Comparison of ENCODE assay signal across 32 cellular contexts in genomic region chr7:151738925-151739324, GRCh38.
"Had no signal": no experiment of that assay in that cellular context is flagged by ENCODE, and none has a peak within 500 bp of the region (broad histone marks: within the 10 kb centered on the region; RNA-seq: fewer than 3 reads in every experiment).

No MANE protein-coding gene starts in this region.

- H3K27me3 ChIP-seq: body of pancreas, esophagus muscularis mucosa, foreskin keratinocyte, gastrocnemius medialis, heart left ventricle had no signal

- H3K27ac Mint-ChIP-seq: activated B cell treated with CpG ODN at 0.5 μM for 24 hours; activated CD8-positive, alpha-beta T cell treated with anti-CD3 and anti-CD28 coated beads for 36 hours; activated naive CD8-positive, alpha-beta T cell; activated T-helper 17 cell treated with anti-CD3 and anti-CD28 coated beads, Interleukin-2, amount 50 U/mL, for 72 hours; T-helper 17 cell; T-helper 2 cell treated with Interferon-gamma antibody and Interleukin-4, amounts not matched to agents 5 μg/mL and 100 μg/mL, for 36 hours had no signal

- H3K36me3 ChIP-seq: esophagus muscularis mucosa, gastrocnemius medialis, heart left ventricle, WERI-Rb-1 had no signal

- H3K9me3 ChIP-seq: body of pancreas, esophagus muscularis mucosa, gastrocnemius medialis, heart left ventricle had no signal

- H3K9me3 Mint-ChIP-seq: activated B cell treated with CpG ODN at 0.5 μM for 24 hours; activated CD8-positive, alpha-beta T cell treated with anti-CD3 and anti-CD28 coated beads for 36 hours; activated T-cell treated with anti-CD3 and anti-CD28 coated beads, Interleukin-2, amount 50 U/mL, for 4 hours; activated T-helper 17 cell treated with anti-CD3 and anti-CD28 coated beads, Interleukin-2, amount 50 U/mL, for 72 hours; effector memory CD8-positive, alpha-beta T cell; T-helper 2 cell treated with Interferon-gamma antibody and Interleukin-4, amounts not matched to agents 5 μg/mL and 100 μg/mL, for 36 hours had no signal

- H3K4me1 ChIP-seq: foreskin keratinocyte had no signal

- DNase-seq: activated B cell treated with CpG ODN at 0.5 μM for 24 hours; activated CD4-positive, alpha-beta T cell treated with anti-CD3 and anti-CD28 coated beads for 48 hours; activated CD4-positive, alpha-beta T cell treated with anti-CD3 and anti-CD28 coated beads, Interleukin-2, amount 50 U/mL, for 1 hour; activated CD4-positive, alpha-beta T cell treated with anti-CD3 and anti-CD28 coated beads, Interleukin-2, amount 50 U/mL, for 48 hours; activated CD8-positive, alpha-beta memory T cell treated with anti-CD3 and anti-CD28 coated beads for 24 hours; activated CD8-positive, alpha-beta T cell treated with anti-CD3 and anti-CD28 coated beads for 36 hours; activated effector memory CD4-positive, alpha-beta T cell treated with Interleukin-2 at 50 U/mL for 16 hours; activated gamma-delta T cell treated with Interleukin-2 at 50 U/mL for 16 hours; activated naive CD4-positive, alpha-beta T cell treated with anti-CD3 and anti-CD28 coated beads, Interleukin-2, amount 50 U/mL, for 16 hours; activated naive CD4-positive, alpha-beta T cell treated with Interleukin-2 at 50 U/mL for 16 hours; activated T-cell treated with anti-CD3 and anti-CD28 coated beads, Interleukin-2, amount 50 U/mL, for 4 hours; amniotic stem cell; body of pancreas; caudate nucleus; cortex of kidney; dermis blood vessel endothelial cell; effector CD4-positive, alpha-beta T cell; effector memory CD8-positive, alpha-beta T cell; erythroblast; foreskin keratinocyte; gastrocnemius medialis; glutamatergic neuron; heart left ventricle; T-helper 17 cell; T1000; WERI-Rb-1 had no signal

- H3K4me3 ChIP-seq: body of pancreas, esophagus muscularis mucosa, gastrocnemius medialis, heart left ventricle had no signal

- FAIRE-seq: colon had no signal

- H3K27ac ChIP-seq: body of pancreas, esophagus muscularis mucosa, foreskin keratinocyte, heart left ventricle, WERI-Rb-1 had no signal

- H3K27me3 Mint-ChIP-seq: activated B cell treated with CpG ODN at 0.5 μM for 24 hours; activated CD8-positive, alpha-beta T cell treated with anti-CD3 and anti-CD28 coated beads for 36 hours; activated naive CD8-positive, alpha-beta T cell; activated T-helper 17 cell treated with anti-CD3 and anti-CD28 coated beads, Interleukin-2, amount 50 U/mL, for 72 hours; effector memory CD8-positive, alpha-beta T cell; T-helper 17 cell had no signal

- H3K4me3 Mint-ChIP-seq: activated B cell treated with CpG ODN at 0.5 μM for 24 hours; activated CD8-positive, alpha-beta T cell treated with anti-CD3 and anti-CD28 coated beads for 36 hours; activated naive CD8-positive, alpha-beta T cell; activated T-cell treated with anti-CD3 and anti-CD28 coated beads, Interleukin-2, amount 50 U/mL, for 4 hours; activated T-helper 17 cell treated with anti-CD3 and anti-CD28 coated beads, Interleukin-2, amount 50 U/mL, for 72 hours; effector memory CD8-positive, alpha-beta T cell; T-helper 17 cell; T-helper 2 cell treated with Interferon-gamma antibody and Interleukin-4, amounts not matched to agents 5 μg/mL and 100 μg/mL, for 36 hours had no signal

- ATAC-seq: activated CD4-positive, CD25-positive, alpha-beta regulatory T cell treated with anti-CD3 and anti-CD28 coated beads, Interleukin-2, amount 50 U/mL, for 24 hours; activated CD8-positive, alpha-beta T cell treated with anti-CD3 and anti-CD28 coated beads for 36 hours; activated T-cell treated with anti-CD3 and anti-CD28 coated beads, Interleukin-2, amount 50 U/mL, for 4 hours; activated T-helper 17 cell treated with anti-CD3 and anti-CD28 coated beads, Interleukin-2, amount 50 U/mL, for 72 hours; body of pancreas; effector memory CD8-positive, alpha-beta T cell; foreskin keratinocyte; gastrocnemius medialis; heart left ventricle; T-helper 17 cell had no signal
